In genomic region chr11:75408852-75409219, GRCh38 we compare ENCODE assay signal across 22 cellular contexts. TPM values are rescaled to one million over a fixed set of nuclear protein-coding genes. Genes with fewer than 3 reads are reported as not detected.
A peak's percentile ranks its signal among the peaks of the same experiment; 100 is the strongest.
DNase-seq lines count a peak whose midpoint lies in the region; ATAC-seq and TF ChIP-seq lines count a peak whose summit lies in the region.
"Had no signal": no experiment of that assay in that cellular context is flagged by ENCODE, and none has a peak within 500 bp of the region (broad histone marks: within the 10 kb centered on the region; RNA-seq: fewer than 3 reads in every experiment).

No MANE protein-coding gene starts in this region.

- H3F3A ChIP-seq in GM23338 (replicated peaks; ENCODE audit: low read depth) = peaks cover 33% of the 10 kb centered on the region

- H3K9me3 ChIP-seq in T-helper 17 cell (ENCODE audit: control insufficient read depth, low read length, poor library complexity, severe bottlenecking) (no peaks in the 10 kb centered on the region), endocrine pancreas (ENCODE audit: control insufficient read depth, low read length) (no peaks in the 10 kb centered on the region), MG63 (no peaks in the 10 kb centered on the region), adrenal gland (replicated peaks in 1 of 3) (no peaks in the 10 kb centered on the region)

- DNase-seq in activated naive CD4-positive, alpha-beta T cell treated with anti-CD3 and anti-CD28 coated beads, Interleukin-2, amount 10 ng/mL, durations not matched to agents 7 days and 5 days = no peak
- DNase-seq in activated naive CD4-positive, alpha-beta T cell treated with anti-CD3 and anti-CD28 coated beads, Interleukin-2, amount 50 U/mL, for 16 hours = no peak
- DNase-seq in GM23338 (ENCODE audit: low spot score) (no peak), T-helper 17 cell (no peak), posterior vena cava (ENCODE audit: low spot score) (no peak), MG63 (no peak), adrenal gland (no peak)
- DNase-seq: HCEC 1CT, Karpas-422, NCI-H1048, NCI-H1417 treated with DMSO at 0.1 percent for 48 hours, NCI-H187, NCI-H2107, NCI-H446 treated with DMSO at 0.1 percent for 48 hours, NCI-H526 treated with DMSO at 0.1 percent for 48 hours, SHP77 treated with DMSO at 0.1 percent for 48 hours had no signal

- no peak for TF ChIP-seq CTCF in GM23338 (conservative IDR thresholded peaks at IDR 0.05; ENCODE audit: low read depth in 2 of 2)
- no peak for TF ChIP-seq CTCF in adrenal gland (IDR thresholded peaks at IDR 0.05)

- peaks cover 36% of the 10 kb centered on the region for H3K36me3 Mint-ChIP-seq in activated naive CD4-positive, alpha-beta T cell treated with anti-CD3 and anti-CD28 coated beads, Interleukin-2, amount 10 ng/mL, durations not matched to agents 7 days and 5 days
- peaks cover 72% of the 10 kb centered on the region for H3K36me3 Mint-ChIP-seq in GM23338 (ENCODE audit: low read depth)
- H3K36me3 Mint-ChIP-seq in T-helper 17 cell (ENCODE audit: low read depth) = peaks cover 5% of the 10 kb centered on the region

- peaks cover 38% of the 10 kb centered on the region for H4K20me1 ChIP-seq in GM23338 (replicated peaks; ENCODE audit: insufficient read depth)

- H3K79me2 ChIP-seq in GM23338 (replicated peaks; ENCODE audit: insufficient read depth) = peaks cover 30% of the 10 kb centered on the region

- peak overlapping the region; percentile 16 for H3K9ac ChIP-seq in endocrine pancreas (ENCODE audit: control insufficient read depth, insufficient read depth, low read length)

- peaks cover 14% of the 10 kb centered on the region for H3K4me1 Mint-ChIP-seq in activated naive CD4-positive, alpha-beta T cell treated with anti-CD3 and anti-CD28 coated beads, Interleukin-2, amount 10 ng/mL, durations not matched to agents 7 days and 5 days
- H3K4me1 Mint-ChIP-seq in GM23338 = peaks cover 12% of the 10 kb centered on the region
- peaks cover 13% of the 10 kb centered on the region for H3K4me1 Mint-ChIP-seq in T-helper 17 cell

- WGBS in adrenal gland, 4 donors = 86 to 100% (median 89%) methylated on average over 2 of the region's 2 CpGs

- H3K4me3 ChIP-seq in GM23338 (no peak overlapping the region), endocrine pancreas (ENCODE audit: control insufficient read depth, insufficient read depth, low read length) (no peak overlapping the region), MG63 (no peak overlapping the region), adrenal gland (no peak overlapping the region)
- H3K4me3 ChIP-seq: SK-N-MC had no signal

- no peak overlapping the region for H2AFZ ChIP-seq in GM23338

- H3K4me3 Mint-ChIP-seq in activated naive CD4-positive, alpha-beta T cell treated with anti-CD3 and anti-CD28 coated beads, Interleukin-2, amount 10 ng/mL, durations not matched to agents 7 days and 5 days = no peak overlapping the region
- no peak overlapping the region for H3K4me3 Mint-ChIP-seq in GM23338
- H3K4me3 Mint-ChIP-seq in T-helper 17 cell = no peak overlapping the region
- H3K4me3 Mint-ChIP-seq: B cell, CD14-positive monocyte had no signal

- ATAC-seq in GM23338 (no peak), T-helper 17 cell (no peak)

- no peaks in the 10 kb centered on the region for H3K27me3 Mint-ChIP-seq in activated naive CD4-positive, alpha-beta T cell treated with anti-CD3 and anti-CD28 coated beads, Interleukin-2, amount 10 ng/mL, durations not matched to agents 7 days and 5 days
- H3K27me3 Mint-ChIP-seq in GM23338 (ENCODE audit: insufficient read depth, low read depth, poor library complexity) (peaks cover 13% of the 10 kb centered on the region), T-helper 17 cell (no peaks in the 10 kb centered on the region)
- H3K27me3 Mint-ChIP-seq: B cell, IgD-negative memory B cell had no signal

- H3K9me2 ChIP-seq in GM23338 (ENCODE audit: insufficient read depth) = no peaks in the 10 kb centered on the region

- H3K9me3 Mint-ChIP-seq in activated naive CD4-positive, alpha-beta T cell treated with anti-CD3 and anti-CD28 coated beads, Interleukin-2, amount 10 ng/mL, durations not matched to agents 7 days and 5 days = no peaks in the 10 kb centered on the region
- 0 out of 3 replicates have a peak, but pooled peaks cover 5% of the 10 kb centered on the region for H3K9me3 Mint-ChIP-seq in GM23338
- H3K9me3 Mint-ChIP-seq: IgD-negative memory B cell had no signal

- intact Hi-C loops in posterior vena cava (cut with DNase I) (no loop called here), adrenal gland (cut with DNase I) (loop anchor here in 1 of 2 donors (10.0 kb wide), 1 partner anchor 116 kb away; the partner anchor contains the start of gene GDPD5)

- no peaks in the 10 kb centered on the region for H3K27me3 ChIP-seq in GM23338 (ENCODE audit: insufficient read depth)
- no peaks in the 10 kb centered on the region for H3K27me3 ChIP-seq in endocrine pancreas (ENCODE audit: control insufficient read depth, insufficient read depth, low read length)
- no peaks in the 10 kb centered on the region for H3K27me3 ChIP-seq in MG63
- no peaks in the 10 kb centered on the region for H3K27me3 ChIP-seq in adrenal gland

- peak overlapping the region; percentile 37 for H3K27ac Mint-ChIP-seq in activated naive CD4-positive, alpha-beta T cell treated with anti-CD3 and anti-CD28 coated beads, Interleukin-2, amount 10 ng/mL, durations not matched to agents 7 days and 5 days
- no peak overlapping the region for H3K27ac Mint-ChIP-seq in GM23338
- H3K27ac Mint-ChIP-seq in T-helper 17 cell = peak overlapping the region; percentile 86
- H3K27ac Mint-ChIP-seq: B cell had no signal

- TF ChIP-seq POLR2A in adrenal gland (IDR thresholded peaks at IDR 0.05) = no peak

- CTCF ChIA-PET in activated naive CD4-positive, alpha-beta T cell treated with anti-CD3 and anti-CD28 coated beads, Interleukin-2, amount 10 ng/mL, durations not matched to agents 7 days and 5 days (lab: Charles Lee) = interaction anchor here (1.1 to 3.2 kb wide), 6 partner anchors 8 to 122 kb away, joined by 3 to 16 read pairs (median 6); no protein-coding TSS in a partner anchor

- H3K4me1 ChIP-seq in GM23338 (ENCODE audit: insufficient read depth) (no peaks in the 10 kb centered on the region), endocrine pancreas (ENCODE audit: control insufficient read depth, insufficient read depth, low read length) (peaks cover 13% of the 10 kb centered on the region), adrenal gland (replicated peaks in 1 of 2) (peaks cover 8% of the 10 kb centered on the region in 2 donors)

- H3K36me3 ChIP-seq in GM23338 (ENCODE audit: insufficient read depth) (peaks cover 61% of the 10 kb centered on the region), endocrine pancreas (ENCODE audit: control insufficient read depth, insufficient read depth, low read length) (peaks cover 6% of the 10 kb centered on the region), MG63 (peaks cover 68% of the 10 kb centered on the region), adrenal gland (replicated peaks in 1 of 2) (peaks cover 0 to 59% of the 10 kb centered on the region in 2 donors)

- no peak overlapping the region for H3K4me2 ChIP-seq in GM23338

- H3K27ac ChIP-seq in GM23338 (ENCODE audit: low read depth) (peak overlapping the region; percentile 13), adrenal gland (no peak overlapping the region)

TF ChIP-seq in GM23338, 12 proteins besides CTCF, POLR2A, EP300 and RAD21 (continues in another document):
- no peak for TF ChIP-seq CREB1 (CRISPR knock-in tag; IDR thresholded peaks at IDR 0.05; ENCODE audit: low read depth)
- no peak for TF ChIP-seq JUNB (IDR thresholded peaks at IDR 0.05; ENCODE audit: unreplicated experiment)
- no peak for TF ChIP-seq STAT1 (IDR thresholded peaks at IDR 0.05; ENCODE audit: unreplicated experiment)

RNA-seq across cellular contexts. Expression of gene RPS3, which starts 9.5 kb away (rescaled TPM):
- 1,200 and 1,745 TPM in 2 replicates for total RNA-seq in GM23338 (2014; rRNA removed; shearing (Covaris generic))
- polyA plus RNA-seq in GM23338 (2016; fragmentation: Nextera tagmentation; extraction: Ambion mirVana) (2,793 and 2,848 TPM in 2 replicates), adrenal gland (1,000 to 10,000 TPM; 1,074 to 1,454 (median 1,425) TPM)
- total RNA-seq in T-helper 17 cell (1,000 to 10,000 TPM; 4,448 to 4,546 TPM), posterior vena cava (1,000 to 10,000 TPM; 1,304 to 1,399 TPM), adrenal gland (1,000 to 10,000 TPM in 7 of 8 donors, 100 to 1,000 TPM in 1; 776 to 1,829 (median 1,308) TPM)
- 2,205 and 3,444 TPM in 2 replicates for total RNA-seq in MG63 (2014; rRNA removed; shearing (Covaris generic); ENCODE audit: low replicate concordance)

RNA-seq across cellular contexts. Expression of gene KLHL35, which starts 24.2 kb away (rescaled TPM):
- total RNA-seq in GM23338 (2014; rRNA removed; shearing (Covaris generic)) = 0.28 and 1.1 TPM in 2 replicates
- 0.10 TPM in 1 of 2 replicates, not detected in the other for polyA plus RNA-seq in GM23338 (2016; fragmentation: Nextera tagmentation; extraction: Ambion mirVana)
- total RNA-seq in T-helper 17 cell = 1 to 10 TPM; 1.3 to 3.1 TPM
- under 1 TPM; 0.67 to 0.79 TPM for total RNA-seq in posterior vena cava
- 0.12 and 3.9 TPM in 2 replicates for total RNA-seq in MG63 (2014; rRNA removed; shearing (Covaris generic); ENCODE audit: low replicate concordance)
- 1 to 10 TPM in 3 of 8 donors, under 1 TPM in 5; 0.25 to 2.0 (median 0.93) TPM for total RNA-seq in adrenal gland
- polyA plus RNA-seq in adrenal gland = 1 to 10 TPM in 2 of 3 donors, under 1 TPM in 1; 0.38 to 3.5 (median 1.4) TPM
- total RNA-seq: A172 had no signal

RNA-seq across cellular contexts. Expression of gene ARRB1, which starts 57.4 kb away (rescaled TPM):
- 11.1 and 17.0 TPM in 2 replicates for total RNA-seq in GM23338 (2014; rRNA removed; shearing (Covaris generic))
- polyA plus RNA-seq in GM23338 (2016; fragmentation: Nextera tagmentation; extraction: Ambion mirVana) (5.8 and 6.3 TPM in 2 replicates), adrenal gland (10 to 100 TPM in 1 of 3 donors, 1 to 10 TPM in 2; 4.9 to 15.2 (median 8.8) TPM)
- total RNA-seq in T-helper 17 cell (10 to 100 TPM; 26.3 to 39.6 TPM), posterior vena cava (10 to 100 TPM; 42.3 to 44.3 TPM), adrenal gland (10 to 100 TPM; 23.7 to 53.7 (median 32.0) TPM)
- total RNA-seq in MG63 (2014; rRNA removed; shearing (Covaris generic); ENCODE audit: low replicate concordance) = 8.0 and 17.2 TPM in 2 replicates
